8 cellular contexts compared by ENCODE assay signal in the genomic region with DNA sequence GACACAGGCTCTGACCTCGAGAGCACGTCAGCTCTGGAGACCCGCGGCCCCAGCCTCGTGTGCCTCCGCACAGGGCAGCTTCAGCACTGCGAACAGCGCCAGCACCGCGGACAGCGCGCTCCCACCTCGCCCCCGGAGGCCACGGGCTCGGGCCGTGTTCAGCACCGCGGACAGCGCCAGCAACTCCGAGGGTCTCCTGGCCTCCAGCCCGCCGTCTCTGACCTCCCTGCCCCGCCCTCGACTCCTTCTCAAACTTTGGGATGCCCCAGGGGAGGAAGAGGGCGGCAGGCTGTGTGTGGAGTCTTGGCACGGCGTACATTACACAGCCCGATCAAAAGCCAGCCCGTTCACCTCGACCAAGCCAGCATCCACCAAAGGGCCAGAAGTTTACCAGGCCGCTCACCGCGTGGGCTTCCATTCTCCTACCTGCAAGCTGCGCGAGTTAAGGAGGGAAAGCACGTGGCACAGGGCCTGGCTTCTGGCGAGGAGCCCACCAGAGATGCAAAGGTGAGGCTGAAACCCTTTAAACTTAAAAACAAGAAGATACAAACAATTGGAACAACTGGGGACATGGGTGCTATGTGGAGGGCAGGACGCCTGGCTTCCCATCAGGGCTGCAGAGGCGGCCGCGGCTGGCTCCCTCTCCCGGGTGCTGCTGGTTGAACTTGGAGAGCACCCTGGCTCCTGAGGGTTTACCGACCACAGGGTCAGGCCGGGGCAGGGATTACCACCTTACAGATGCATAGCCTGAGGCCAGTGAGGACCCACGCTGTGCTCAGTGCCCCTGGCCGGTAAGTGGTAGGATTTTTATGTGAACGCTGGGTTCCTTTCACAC. TPM values are rescaled to one million over a fixed set of nuclear protein-coding genes. Genes with fewer than 3 reads are reported as not detected.
DNase-seq lines count a peak whose midpoint lies in the region; ATAC-seq and TF ChIP-seq lines count a peak whose summit lies in the region.

No MANE protein-coding gene starts in this region.

- ATAC-seq in GM23338, result peak; percentile 57
- ATAC-seq in mucosa of descending colon, result peak; percentile 58
- no peak for ATAC-seq in GM21528 (IDR thresholded peaks at IDR 0.05; ENCODE audit: low FRiP score, unreplicated experiment)
- ATAC-seq in HG03108 (IDR thresholded peaks at IDR 0.05; ENCODE audit: unreplicated experiment), result no peak
- no peak for ATAC-seq in HG02571 (IDR thresholded peaks at IDR 0.05; ENCODE audit: unreplicated experiment)

- H3K27me3 ChIP-seq in GM23338 (ENCODE audit: insufficient read depth), result peaks cover 84% of the 10 kb centered on the region

- no peak overlapping the region for H2AFZ ChIP-seq in GM23338

- H4K20me1 ChIP-seq in GM23338 (replicated peaks; ENCODE audit: insufficient read depth), result peaks cover 3% of the 10 kb centered on the region

- H3K36me3 Mint-ChIP-seq in GM23338 (ENCODE audit: low read depth), result no peaks in the 10 kb centered on the region; the same call in 2 of the 3 replicates

- H3K4me3 Mint-ChIP-seq in GM23338, result no peak overlapping the region; the same call in 2 of the 3 replicates

- H3K4me1 ChIP-seq in GM23338 (ENCODE audit: insufficient read depth) (peaks cover 11% of the 10 kb centered on the region; the same call in 1 of the 2 replicates), mucosa of descending colon (ENCODE audit: low read depth) (no peaks in the 10 kb centered on the region)

- no peak overlapping the region for H3K27ac ChIP-seq in GM23338 (ENCODE audit: low read depth)

- H3K9me3 Mint-ChIP-seq in GM23338, result no peaks in the 10 kb centered on the region; the same call in 1 of the 3 replicates

- DNase-seq in GM23338 (ENCODE audit: low spot score) (peak; percentile 95), T-helper 1 cell (peak in 3 of 5 donors; percentile 10 to 23 (median 12)), mucosa of descending colon (peak in 2 of 3 donors; percentile 26 to 40), NCI-H2196 treated with DMSO at 0.1 percent for 48 hours (lab: John Stamatoyannopoulos, UW; ENCODE audit: unreplicated experiment) (no peak)
- DNase-seq in effector CD4-positive, alpha-beta T cell, result peak; percentile 20

- no peak overlapping the region; the same call in 1 of the 2 replicates for H3K27ac Mint-ChIP-seq in GM23338

- H3K27me3 Mint-ChIP-seq in GM23338 (ENCODE audit: insufficient read depth, low read depth, poor library complexity), result peaks cover 80% of the 10 kb centered on the region

- peaks cover 12% of the 10 kb centered on the region for H3K4me1 Mint-ChIP-seq in GM23338

- H3K9me3 ChIP-seq in mucosa of descending colon, result no peaks in the 10 kb centered on the region

- H3K79me2 ChIP-seq in GM23338 (replicated peaks; ENCODE audit: insufficient read depth), result no peaks in the 10 kb centered on the region

- H3F3A ChIP-seq in GM23338 (replicated peaks; ENCODE audit: low read depth), result 0 out of 2 replicates have a peak, but pooled peaks cover 6% of the 10 kb centered on the region

- H3K9me2 ChIP-seq in GM23338 (ENCODE audit: insufficient read depth), result no peaks in the 10 kb centered on the region

- H3K4me3 ChIP-seq in GM23338 (no peak overlapping the region), mucosa of descending colon (no peak overlapping the region)

- H3K4me2 ChIP-seq in GM23338, result no peak overlapping the region

- no peaks in the 10 kb centered on the region for H3K36me3 ChIP-seq in GM23338 (ENCODE audit: insufficient read depth)
- no peaks in the 10 kb centered on the region for H3K36me3 ChIP-seq in mucosa of descending colon (ENCODE audit: low read depth)

- no peak for TF ChIP-seq CTCF in GM23338 (conservative IDR thresholded peaks at IDR 0.05; ENCODE audit: low read depth in 2 of 2)
- TF ChIP-seq CTCF in mucosa of descending colon (IDR thresholded peaks at IDR 0.05), result no peak

- intact Hi-C loops in mucosa of descending colon (cut with DNase I, micrococcal nuclease), result no loop called here

TF ChIP-seq in GM23338, 12 proteins besides CTCF, POLR2A, EP300 and RAD21 (continues in another document):
- TF ChIP-seq, protein P1, sequence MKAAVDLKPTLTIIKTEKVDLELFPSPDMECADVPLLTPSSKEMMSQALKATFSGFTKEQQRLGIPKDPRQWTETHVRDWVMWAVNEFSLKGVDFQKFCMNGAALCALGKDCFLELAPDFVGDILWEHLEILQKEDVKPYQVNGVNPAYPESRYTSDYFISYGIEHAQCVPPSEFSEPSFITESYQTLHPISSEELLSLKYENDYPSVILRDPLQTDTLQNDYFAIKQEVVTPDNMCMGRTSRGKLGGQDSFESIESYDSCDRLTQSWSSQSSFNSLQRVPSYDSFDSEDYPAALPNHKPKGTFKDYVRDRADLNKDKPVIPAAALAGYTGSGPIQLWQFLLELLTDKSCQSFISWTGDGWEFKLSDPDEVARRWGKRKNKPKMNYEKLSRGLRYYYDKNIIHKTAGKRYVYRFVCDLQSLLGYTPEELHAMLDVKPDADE (IDR thresholded peaks at IDR 0.05), result peak; percentile 62; the same call in 1 of the 2 replicates
- TF ChIP-seq POLR2AphosphoS5 (IDR thresholded peaks at IDR 0.05; ENCODE audit: low read depth) (peak; percentile 42), EZH2phosphoT487 (IDR thresholded peaks at IDR 0.05; ENCODE audit: unreplicated experiment) (no peak), STAT1 (IDR thresholded peaks at IDR 0.05; ENCODE audit: unreplicated experiment) (no peak), ZNF114 (CRISPR knock-in tag; IDR thresholded peaks at IDR 0.05) (peak; percentile 99), NANOG (IDR thresholded peaks at IDR 0.05; ENCODE audit: borderline replicate concordance) (no peak), JUNB (IDR thresholded peaks at IDR 0.05; ENCODE audit: unreplicated experiment) (no peak), EZH2 (IDR thresholded peaks at IDR 0.05; ENCODE audit: low read depth, unreplicated experiment) (no peak), CREB1 (CRISPR knock-in tag; IDR thresholded peaks at IDR 0.05; ENCODE audit: low read depth) (peak; percentile 81), ZNF331 (CRISPR knock-in tag; IDR thresholded peaks at IDR 0.05; ENCODE audit: low read depth) (peak; percentile 71)
- TF ChIP-seq, protein P2, sequence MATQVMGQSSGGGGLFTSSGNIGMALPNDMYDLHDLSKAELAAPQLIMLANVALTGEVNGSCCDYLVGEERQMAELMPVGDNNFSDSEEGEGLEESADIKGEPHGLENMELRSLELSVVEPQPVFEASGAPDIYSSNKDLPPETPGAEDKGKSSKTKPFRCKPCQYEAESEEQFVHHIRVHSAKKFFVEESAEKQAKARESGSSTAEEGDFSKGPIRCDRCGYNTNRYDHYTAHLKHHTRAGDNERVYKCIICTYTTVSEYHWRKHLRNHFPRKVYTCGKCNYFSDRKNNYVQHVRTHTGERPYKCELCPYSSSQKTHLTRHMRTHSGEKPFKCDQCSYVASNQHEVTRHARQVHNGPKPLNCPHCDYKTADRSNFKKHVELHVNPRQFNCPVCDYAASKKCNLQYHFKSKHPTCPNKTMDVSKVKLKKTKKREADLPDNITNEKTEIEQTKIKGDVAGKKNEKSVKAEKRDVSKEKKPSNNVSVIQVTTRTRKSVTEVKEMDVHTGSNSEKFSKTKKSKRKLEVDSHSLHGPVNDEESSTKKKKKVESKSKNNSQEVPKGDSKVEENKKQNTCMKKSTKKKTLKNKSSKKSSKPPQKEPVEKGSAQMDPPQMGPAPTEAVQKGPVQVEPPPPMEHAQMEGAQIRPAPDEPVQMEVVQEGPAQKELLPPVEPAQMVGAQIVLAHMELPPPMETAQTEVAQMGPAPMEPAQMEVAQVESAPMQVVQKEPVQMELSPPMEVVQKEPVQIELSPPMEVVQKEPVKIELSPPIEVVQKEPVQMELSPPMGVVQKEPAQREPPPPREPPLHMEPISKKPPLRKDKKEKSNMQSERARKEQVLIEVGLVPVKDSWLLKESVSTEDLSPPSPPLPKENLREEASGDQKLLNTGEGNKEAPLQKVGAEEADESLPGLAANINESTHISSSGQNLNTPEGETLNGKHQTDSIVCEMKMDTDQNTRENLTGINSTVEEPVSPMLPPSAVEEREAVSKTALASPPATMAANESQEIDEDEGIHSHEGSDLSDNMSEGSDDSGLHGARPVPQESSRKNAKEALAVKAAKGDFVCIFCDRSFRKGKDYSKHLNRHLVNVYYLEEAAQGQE (IDR thresholded peaks at IDR 0.05; ENCODE audit: unreplicated experiment), result peak; percentile 100

RNA-seq across cellular contexts. Expression of a gene that starts 4.5 kb away (rescaled TPM):
- not detected in 2 replicates for total RNA-seq in GM23338 (2014; rRNA removed; shearing (Covaris generic))
- polyA plus RNA-seq in GM23338 (2016; fragmentation: Nextera tagmentation; extraction: Ambion mirVana), result not detected in 2 replicates
- total RNA-seq in mucosa of descending colon, result not detected

Comparison
In these comparisons a context has a peak if more than half of its experiments do, and no peak if none do; other contexts are left out.
1. ATAC-seq: peak in GM23338 (single experiment) and mucosa of descending colon (single experiment); none in GM21528 (single experiment), HG03108 (single experiment) and HG02571 (single experiment).